Comparison of ENCODE assay signal across 23 cellular contexts in genomic region chr12:66059670-66060069, GRCh38.
"Had no signal": no experiment of that assay in that cellular context is flagged by ENCODE, and none has a peak within 500 bp of the region (broad histone marks: within the 10 kb centered on the region; RNA-seq: fewer than 3 reads in every experiment).

No MANE protein-coding gene starts in this region.

- H3K4me3 Mint-ChIP-seq: activated naive CD8-positive, alpha-beta T cell; activated T-cell treated with anti-CD3 and anti-CD28 coated beads, Interleukin-2, amount 50 U/mL, for 24 hours; activated T-helper 17 cell treated with anti-CD3 and anti-CD28 coated beads, Interleukin-2, amount 50 U/mL, for 72 hours; central memory CD8-positive, alpha-beta T cell; effector memory CD8-positive, alpha-beta T cell; memory B cell; naive thymus-derived CD8-positive, alpha-beta T cell; neural progenitor cell; T-helper 1 cell treated with Interleukin-12 subunit alpha and Interleukin-12 subunit beta and Interleukin-4 antibody, amounts not matched to agents 30 μg/mL and 1 μg/mL, for 36 hours; WTC11 had no signal

- H3K27ac Mint-ChIP-seq: activated naive CD8-positive, alpha-beta T cell; activated T-cell treated with anti-CD3 and anti-CD28 coated beads, Interleukin-2, amount 50 U/mL, for 24 hours; activated T-helper 17 cell treated with anti-CD3 and anti-CD28 coated beads, Interleukin-2, amount 50 U/mL, for 72 hours; effector memory CD8-positive, alpha-beta T cell; memory B cell; naive thymus-derived CD8-positive, alpha-beta T cell; neural progenitor cell; T-helper 1 cell treated with Interleukin-12 subunit alpha and Interleukin-12 subunit beta and Interleukin-4 antibody, amounts not matched to agents 30 μg/mL and 1 μg/mL, for 36 hours had no signal

- ATAC-seq: activated T-helper 17 cell treated with anti-CD3 and anti-CD28 coated beads, Interleukin-2, amount 50 U/mL, for 72 hours; effector memory CD8-positive, alpha-beta T cell; heart right ventricle; naive thymus-derived CD8-positive, alpha-beta T cell; WTC11 had no signal

- H2AFZ ChIP-seq: neural progenitor cell had no signal

- H3K4me2 ChIP-seq: neural progenitor cell had no signal

- H3K4me3 ChIP-seq: adrenal gland, ascending aorta, colonic mucosa, dorsolateral prefrontal cortex, heart right ventricle, mucosa of descending colon, neural progenitor cell, spleen, testis, upper lobe of left lung had no signal

- DNase-seq: activated T-cell treated with anti-CD3 and anti-CD28 coated beads, Interleukin-2, amount 50 U/mL, for 24 hours; adrenal gland; colonic mucosa; dorsolateral prefrontal cortex; effector memory CD8-positive, alpha-beta T cell; heart right ventricle; left colon; naive thymus-derived CD8-positive, alpha-beta T cell; spleen; stimulated activated CD4-positive, alpha-beta T cell treated with anti-CD3 and anti-CD28 coated beads, Interleukin-4, amount 100 ng/mL, for 1 hour; stimulated activated naive CD4-positive, alpha-beta T cell; T1000; testis; upper lobe of left lung had no signal

- H3K4me1 ChIP-seq: adrenal gland, ascending aorta, colonic mucosa, spleen, testis, upper lobe of left lung had no signal

- H3K27me3 ChIP-seq: adrenal gland, ascending aorta, colonic mucosa, neural progenitor cell, testis, upper lobe of left lung had no signal

- H3K36me3 Mint-ChIP-seq: activated naive CD8-positive, alpha-beta T cell; memory B cell; naive thymus-derived CD8-positive, alpha-beta T cell; neural progenitor cell; WTC11 had no signal

- H3K9ac ChIP-seq: neural progenitor cell had no signal

- H3K9me3 Mint-ChIP-seq: activated T-cell treated with anti-CD3 and anti-CD28 coated beads, Interleukin-2, amount 50 U/mL, for 24 hours; activated T-helper 17 cell treated with anti-CD3 and anti-CD28 coated beads, Interleukin-2, amount 50 U/mL, for 72 hours; central memory CD8-positive, alpha-beta T cell; effector memory CD8-positive, alpha-beta T cell; memory B cell; naive thymus-derived CD8-positive, alpha-beta T cell; T-helper 1 cell treated with Interleukin-12 subunit alpha and Interleukin-12 subunit beta and Interleukin-4 antibody, amounts not matched to agents 30 μg/mL and 1 μg/mL, for 36 hours; WTC11 had no signal

- H3K4me1 Mint-ChIP-seq: activated T-helper 17 cell treated with anti-CD3 and anti-CD28 coated beads, Interleukin-2, amount 50 U/mL, for 72 hours; central memory CD8-positive, alpha-beta T cell; naive thymus-derived CD8-positive, alpha-beta T cell had no signal

- H3K27ac ChIP-seq: adrenal gland, ascending aorta, colonic mucosa, dorsolateral prefrontal cortex, heart right ventricle, neural progenitor cell, spleen, testis, upper lobe of left lung had no signal

- H3K9me3 ChIP-seq: adrenal gland, ascending aorta, colonic mucosa, heart right ventricle, mucosa of descending colon, spleen, testis, upper lobe of left lung had no signal

- H3K36me3 ChIP-seq: adrenal gland, ascending aorta, colonic mucosa, heart right ventricle, neural progenitor cell, spleen, upper lobe of left lung had no signal
